In genomic region chr11:57567210-57567511, GRCh38 we compare ENCODE assay signal across 8 cellular contexts. TPM values are rescaled to one million over a fixed set of nuclear protein-coding genes. Genes with fewer than 3 reads are reported as not detected.
DNase-seq lines count a peak whose midpoint lies in the region; ATAC-seq and TF ChIP-seq lines count a peak whose summit lies in the region.

No MANE protein-coding gene starts in this region.

- WGBS in adrenal gland, 4 donors = 0 to 1% (median 0%) methylated on average over 9 of the region's 9 CpGs

- H3K9me3 ChIP-seq in adrenal gland (replicated peaks in 1 of 3) = no peaks in the 10 kb centered on the region
- no peaks in the 10 kb centered on the region for H3K9me3 ChIP-seq in iPS-18a (ENCODE audit: control insufficient read depth, low read depth, low read length)

- no peaks in the 10 kb centered on the region for H3K36me3 ChIP-seq in adrenal gland (replicated peaks in 1 of 2)
- H3K36me3 ChIP-seq in iPS-18a (ENCODE audit: control insufficient read depth, low read depth, low read length) = no peaks in the 10 kb centered on the region

- H3K4me3 ChIP-seq in LNCaP clone FGC (ENCODE audit: low read depth, low read length) (peak overlapping the region; percentile 18; the same call in 1 of the 2 replicates), adrenal gland (peak overlapping the region; percentile 59 to 98 (median 82)), iPS-18a (ENCODE audit: low read length) (peak overlapping the region; percentile 75)

- H3K27ac ChIP-seq in adrenal gland (peak overlapping the region in 4 of 5 donors; percentile 69 to 85 (median 79)), iPS-18a (ENCODE audit: low read length) (no peak overlapping the region)

- H3K27me3 ChIP-seq in adrenal gland (no peaks in the 10 kb centered on the region), iPS-18a (ENCODE audit: control insufficient read depth, insufficient read depth, low read length) (no peaks in the 10 kb centered on the region)

- H3K9ac ChIP-seq in iPS-18a (ENCODE audit: low read length) = peak overlapping the region; percentile 44

- TF ChIP-seq CTCF in LNCaP clone FGC (IDR thresholded peaks at IDR 0.05; ENCODE audit: control insufficient read depth, extremely low read depth, insufficient read depth) = no peak
- no peak for TF ChIP-seq CTCF in adrenal gland (IDR thresholded peaks at IDR 0.05)

- H3K4me1 ChIP-seq in adrenal gland (replicated peaks in 1 of 2) (peaks cover 8 to 26% of the 10 kb centered on the region in 2 donors), iPS-18a (ENCODE audit: control insufficient read depth, low read depth, low read length) (peaks cover 14% of the 10 kb centered on the region)

- DNase-seq in AG08396 (ENCODE audit: low spot score) (peak; percentile 49), LNCaP clone FGC (ENCODE audit: low read depth) (no peak), adrenal gland (peak in 3 of 7 donors; percentile 28 to 59 (median 51)), NK-92 (lab: John Stamatoyannopoulos, UW; ENCODE audit: unreplicated experiment) (no peak)
- peak; percentile 8 to 14 for DNase-seq in stimulated activated CD8-positive, alpha-beta memory T cell treated with anti-CD3 and anti-CD28 coated beads, Interleukin-4, amount 100 ng/mL, for 4 hours (ENCODE audit: low read depth in 2 of 2, low spot score in 1 of 2)

- no peak for TF ChIP-seq POLR2A in adrenal gland (IDR thresholded peaks at IDR 0.05)

- ATAC-seq in GM19324 (IDR thresholded peaks at IDR 0.05; ENCODE audit: low FRiP score, unreplicated experiment) = peak; percentile 3
- ATAC-seq in GM18858 (IDR thresholded peaks at IDR 0.05; ENCODE audit: unreplicated experiment) = no peak

- intact Hi-C loops in adrenal gland (cut with DNase I) = loop anchor here in 1 of 2 donors (5.0 kb wide), 1 partner anchor 75 kb away; no protein-coding TSS in a partner anchor

RNA-seq across cellular contexts. Expression of gene UBE2L6, which starts 0.3 kb away (rescaled TPM):
- total RNA-seq in adrenal gland = 100 to 1,000 TPM in 2 of 8 donors, 10 to 100 TPM in 6; 38.7 to 108 (median 83.0) TPM
- polyA plus RNA-seq in adrenal gland = 10 to 100 TPM; 38.0 to 89.4 (median 38.2) TPM

RNA-seq across cellular contexts. Expression of gene SMTNL1, which starts 29.8 kb away (rescaled TPM):
- under 1 TPM in 1 of 8 donors, not detected in 7; 0.30 TPM for total RNA-seq in adrenal gland
- polyA plus RNA-seq in adrenal gland = not detected

RNA-seq across cellular contexts. Expression of gene SERPING1, which starts 30.3 kb away (rescaled TPM):
- 100 to 1,000 TPM in 7 of 8 donors, 10 to 100 TPM in 1; 96.9 to 423 (median 154) TPM for total RNA-seq in adrenal gland
- polyA plus RNA-seq in adrenal gland = 100 to 1,000 TPM; 157 to 353 (median 220) TPM

RNA-seq across cellular contexts. Expression of gene TIMM10, which starts 36.6 kb away (rescaled TPM):
- total RNA-seq in adrenal gland = 10 to 100 TPM; 35.6 to 89.0 (median 53.7) TPM
- 10 to 100 TPM; 23.9 to 72.5 (median 48.8) TPM for polyA plus RNA-seq in adrenal gland

RNA-seq across cellular contexts. Expression of gene SLC43A1, which starts 51.7 kb away (rescaled TPM):
- total RNA-seq in adrenal gland = 10 to 100 TPM in 7 of 8 donors, 1 to 10 TPM in 1; 6.8 to 32.3 (median 26.4) TPM
- polyA plus RNA-seq in adrenal gland = 10 to 100 TPM in 2 of 3 donors, 1 to 10 TPM in 1; 3.8 to 24.8 (median 14.8) TPM

Comparison
In these comparisons a context has a peak if more than half of its experiments do, and no peak if none do; other contexts are left out.
1. DNase-seq: peak in AG08396 (single experiment) and stimulated activated CD8-positive, alpha-beta memory T cell treated with anti-CD3 and anti-CD28 coated beads, Interleukin-4, amount 100 ng/mL, for 4 hours (2 of 2); none in LNCaP clone FGC (single experiment) and NK-92 (single experiment).
2. H3K4me3 ChIP-seq: peak in every context shown above with its lines; median percentile 82 in adrenal gland; 75 in iPS-18a; 18 in LNCaP clone FGC.